23 cellular contexts compared by ENCODE assay signal in the genomic region with DNA sequence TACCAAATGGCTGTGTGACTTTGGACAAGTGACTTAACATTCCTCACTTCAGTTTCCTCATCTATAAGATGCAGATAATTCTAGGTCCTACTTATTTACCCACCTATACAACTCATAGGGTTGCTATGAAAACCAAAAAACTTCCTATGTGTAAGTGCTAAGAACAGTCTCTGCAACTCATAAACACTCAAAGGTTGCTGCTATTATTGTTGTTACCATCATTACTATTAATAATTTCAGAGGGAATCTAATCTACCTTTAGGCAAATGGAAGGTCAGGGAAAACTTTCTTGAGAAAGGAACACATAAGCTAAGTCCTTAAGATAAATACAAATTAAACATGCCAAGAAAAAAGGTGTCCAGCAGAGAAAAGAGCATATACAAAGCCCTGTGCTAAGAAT. TPM values are rescaled to one million over a fixed set of nuclear protein-coding genes. Genes with fewer than 3 reads are reported as not detected.
DNase-seq lines count a peak whose midpoint lies in the region; ATAC-seq, FAIRE-seq and TF ChIP-seq lines count a peak whose summit lies in the region.
"Had no signal": no experiment of that assay in that cellular context is flagged by ENCODE, and none has a peak within 500 bp of the region (broad histone marks: within the 10 kb centered on the region; RNA-seq: fewer than 3 reads in every experiment).

No MANE protein-coding gene starts in this region.

- H3K4me1 ChIP-seq in esophagus squamous epithelium, result peaks cover 3 to 44% (median 9%) of the 10 kb centered on the region in 3 donors
- H3K4me1 ChIP-seq in skeletal muscle tissue (ENCODE audit: control insufficient read depth in 3 of 3, insufficient read depth in 3 of 3, low read length in 3 of 3), result peaks cover 12 to 14% (median 14%) of the 10 kb centered on the region in 3 donors

- peak overlapping the region in 3 of 4 donors; percentile 47 to 59 (median 52) for H3K27ac ChIP-seq in esophagus squamous epithelium
- peak overlapping the region; percentile 20 for H3K27ac ChIP-seq in skeletal muscle tissue (ENCODE audit: low read depth, low read length)
- H3K27ac ChIP-seq: PC-9, SK-N-MC had no signal

- DNase-seq in GM12891 (ENCODE audit: insufficient read length, low spot score) (no peak), activated B cell treated with CpG ODN at 0.5 μM for 24 hours (no peak), esophagus squamous epithelium (lab: John Stamatoyannopoulos, UW) (no peak), NCI-H526 treated with DMSO at 0.1 percent for 48 hours (lab: John Stamatoyannopoulos, UW) (no peak), NCI-H526 (lab: John Stamatoyannopoulos, UW) (no peak)
- DNase-seq: ACHN, C1 segment of cervical spinal cord, Karpas-422, MV-4-11, NCI-H1105 treated with DMSO at 0.1 percent for 48 hours, NCI-H1694 treated with DMSO at 0.1 percent for 48 hours, NCI-H2081 treated with DMSO at 0.1 percent for 48 hours, NCI-H2171 treated with DMSO at 0.1 percent for 48 hours, NCI-H446 treated with DMSO at 0.1 percent for 48 hours, NCI-H748 treated with DMSO at 0.1 percent for 48 hours, PC-9, RPMI8226, SHP77 treated with DMSO at 0.1 percent for 48 hours had no signal

- H3K27me3 ChIP-seq in esophagus squamous epithelium (no peaks in the 10 kb centered on the region), skeletal muscle tissue (ENCODE audit: control insufficient read depth in 3 of 3, insufficient read depth in 3 of 3, low read length in 3 of 3) (no peaks in the 10 kb centered on the region)

- peak overlapping the region; percentile 60 for H3K27ac Mint-ChIP-seq in activated B cell treated with CpG ODN at 0.5 μM for 24 hours

- TF ChIP-seq POLR2A in GM12891 (IDR thresholded peaks at IDR 0.05; ENCODE audit: low read depth, low read length), result no peak
- no peak for TF ChIP-seq POLR2A in esophagus squamous epithelium (IDR thresholded peaks at IDR 0.05)

- no peaks in the 10 kb centered on the region for H3K27me3 Mint-ChIP-seq in activated B cell treated with CpG ODN at 0.5 μM for 24 hours

- no peaks in the 10 kb centered on the region for H3K9me3 Mint-ChIP-seq in activated B cell treated with CpG ODN at 0.5 μM for 24 hours

- no peak overlapping the region for H3K4me3 ChIP-seq in esophagus squamous epithelium
- peak overlapping the region in 1 of 3 donors; percentile 23 for H3K4me3 ChIP-seq in skeletal muscle tissue (ENCODE audit: low read length in 3 of 3)
- H3K4me3 ChIP-seq: PC-9, SK-N-MC had no signal

- peak; percentile 5 for FAIRE-seq in GM12891 (lab: Jason Lieb, UNC)
- FAIRE-seq: G401.6, H54 had no signal

- peaks cover 11% of the 10 kb centered on the region for H3K36me3 Mint-ChIP-seq in activated B cell treated with CpG ODN at 0.5 μM for 24 hours (ENCODE audit: low read depth)

- peaks cover 65% of the 10 kb centered on the region for H3K4me1 Mint-ChIP-seq in activated B cell treated with CpG ODN at 0.5 μM for 24 hours

- TF ChIP-seq CTCF in activated B cell treated with CpG ODN at 0.5 μM for 24 hours (IDR thresholded peaks at IDR 0.05) (no peak), esophagus squamous epithelium (IDR thresholded peaks at IDR 0.05) (no peak)

- no peak overlapping the region for H3K9ac ChIP-seq in skeletal muscle tissue (ENCODE audit: low read depth in 1 of 3, low read length in 3 of 3)

- ATAC-seq in activated B cell treated with CpG ODN at 0.5 μM for 24 hours (ENCODE audit: low read depth) (no peak), HG02852 (IDR thresholded peaks at IDR 0.05; ENCODE audit: unreplicated experiment) (no peak)

- H3K36me3 ChIP-seq in esophagus squamous epithelium (no peaks in the 10 kb centered on the region), skeletal muscle tissue (ENCODE audit: control insufficient read depth in 3 of 3, insufficient read depth in 3 of 3, low read length in 3 of 3) (no peaks in the 10 kb centered on the region)

- POLR2A ChIA-PET in activated B cell treated with CpG ODN at 0.5 μM for 24 hours (lab: Charles Lee), result interaction anchor here (1.1 kb wide), 1 partner anchor 16 kb away, joined by 3 read pairs; no protein-coding TSS in a partner anchor

- intact Hi-C loops in activated B cell treated with CpG ODN at 0.5 μM for 24 hours (cut with micrococcal nuclease), result no loop called here
- intact Hi-C loops in esophagus squamous epithelium (cut with DNase I), result no loop called here

- no peaks in the 10 kb centered on the region for H3K9me3 ChIP-seq in esophagus squamous epithelium
- H3K9me3 ChIP-seq in skeletal muscle tissue (ENCODE audit: control insufficient read depth in 3 of 3, low read length in 3 of 3), result no peaks in the 10 kb centered on the region

- CTCF ChIA-PET in activated B cell treated with CpG ODN at 0.5 μM for 24 hours (lab: Charles Lee), result interaction anchor here (0.7 kb wide), 1 partner anchor 24 kb away, joined by 3 read pairs; no protein-coding TSS in a partner anchor

- peak overlapping the region; percentile 13 for H3K4me3 Mint-ChIP-seq in activated B cell treated with CpG ODN at 0.5 μM for 24 hours

TF ChIP-seq in GM12891, 5 proteins besides CTCF, POLR2A, EP300 and RAD21:
- TF ChIP-seq SPI1 (IDR thresholded peaks at IDR 0.05; ENCODE audit: low read depth, low read length) (no peak), PAX5 (IDR thresholded peaks at IDR 0.05; ENCODE audit: insufficient read depth, low read length, severe bottlenecking) (no peak), TAF1 (IDR thresholded peaks at IDR 0.05; ENCODE audit: low read depth, low read length) (no peak), POLR2AphosphoS5 (IDR thresholded peaks at IDR 0.05; ENCODE audit: low read depth, low read length) (no peak), POU2F2 (IDR thresholded peaks at IDR 0.05; ENCODE audit: low read depth, low read length) (no peak)

RNA-seq across cellular contexts. Expression of a gene that starts 40.5 kb away (rescaled TPM):
- polyA plus RNA-seq in GM12891 (2012; ENCODE audit: low read depth, missing spikeins), result 10.8 TPM
- total RNA-seq in activated B cell treated with CpG ODN at 0.5 μM for 24 hours (75.0 and 88.4 TPM in 2 replicates), esophagus squamous epithelium (10 to 100 TPM; 16.2 to 35.1 (median 20.3) TPM), skeletal muscle tissue (21.4 TPM)
